In the genomic region with DNA sequence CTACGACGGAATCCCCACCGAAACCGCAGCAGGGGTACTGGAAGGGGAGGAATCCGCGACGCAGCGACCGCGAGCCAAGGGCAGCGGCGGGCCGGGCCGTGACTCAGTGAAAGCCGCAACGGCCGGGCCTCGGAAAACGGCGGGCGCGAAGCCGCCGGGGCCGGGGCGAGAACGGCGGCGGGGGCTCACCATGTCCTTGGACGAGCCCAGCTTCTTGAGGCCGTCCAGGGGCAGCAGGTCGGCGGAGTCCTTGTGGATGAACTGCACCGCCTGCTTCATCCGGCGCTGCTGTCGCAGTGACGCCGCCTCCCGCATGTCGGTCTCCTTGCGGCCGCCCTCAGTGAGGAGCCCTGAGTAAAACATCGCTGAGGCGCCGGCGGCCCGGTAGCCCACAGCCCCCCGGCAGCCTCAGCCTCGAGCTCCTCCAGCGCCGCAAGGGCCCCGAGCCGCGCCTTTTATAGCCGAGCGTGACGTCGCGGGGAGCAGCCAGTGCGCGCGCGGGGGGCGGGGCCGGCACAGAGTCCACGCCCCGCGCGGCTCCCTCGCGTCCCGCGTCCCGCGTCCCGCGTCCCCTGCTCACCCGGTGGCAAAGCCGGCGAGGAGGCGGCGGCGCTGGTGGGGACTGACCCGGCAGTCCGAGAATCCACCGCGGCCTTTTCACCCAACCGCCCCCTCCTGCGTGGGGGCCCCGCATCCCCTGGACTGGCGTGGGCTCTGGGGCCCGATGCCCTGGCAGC, we compare ENCODE assay signal across 8 cellular contexts. TPM values are rescaled to one million over a fixed set of nuclear protein-coding genes. Genes with fewer than 3 reads are reported as not detected.
A peak's percentile ranks its signal among the peaks of the same experiment; 100 is the strongest.
DNase-seq lines count a peak whose midpoint lies in the region; ATAC-seq and TF ChIP-seq lines count a peak whose summit lies in the region.

NRIP3 (minus strand) TSS at position 429 of the 737 bp plus-strand sequence; CDS start at position 363, 66 bp downstream.

- H3K4me3 ChIP-seq in BJ (ENCODE audit: low read depth, low read length) (peak within 1 kb of the TSS; percentile 50), HAP-1 (peak within 1 kb of the TSS; percentile 34)

- CTCF ChIA-PET in BJ (lab: Yijun Ruan, JAX) = interaction anchor here (1.1 to 4.9 kb wide), 3 partner anchors 12 to 503 kb away, joined by 3 to 18 read pairs (median 3); no protein-coding TSS in a partner anchor

- H3K36me3 ChIP-seq in BJ (ENCODE audit: control insufficient read depth, insufficient read depth, low read length) (no peaks in the 10 kb centered on the region), HAP-1 (replicated peaks) (no peaks in the 10 kb centered on the region)

- H3K9me3 Mint-ChIP-seq in endothelial cell (ENCODE audit: unreplicated experiment) = no peaks in the 10 kb centered on the region

- peaks cover 9% of the 10 kb centered on the region for H3K36me3 Mint-ChIP-seq in endothelial cell (ENCODE audit: low read depth, unreplicated experiment)

- no peak for ATAC-seq in HG03095 (IDR thresholded peaks at IDR 0.05; ENCODE audit: unreplicated experiment)

- POLR2A ChIA-PET in BJ (lab: Charles Lee) = interaction anchor here (0.6 to 0.7 kb wide), 2 partner anchors 24 to 486 kb away, joined by 3 read pairs; no protein-coding TSS in a partner anchor

- TF ChIP-seq CTCF in BJ (IDR thresholded peaks at IDR 0.05; ENCODE audit: insufficient read depth, low read depth, low read length) (no peak), endothelial cell (IDR thresholded peaks at IDR 0.05; ENCODE audit: unreplicated experiment) (no peak)

- peak within 1 kb of the TSS; percentile 85 for H3K4me3 Mint-ChIP-seq in endothelial cell (ENCODE audit: unreplicated experiment)

- H3K9me3 ChIP-seq in HAP-1 = no peaks in the 10 kb centered on the region

- in situ Hi-C loops in HAP-1 (cut with MboI; ENCODE audit: low sequenced_read_pairs) = no loop called here

- peaks cover 7% of the 10 kb centered on the region for H3K27me3 ChIP-seq in BJ (ENCODE audit: control insufficient read depth, insufficient read depth, low read length)
- peaks cover 10% of the 10 kb centered on the region for H3K27me3 ChIP-seq in HAP-1 (ENCODE audit: low read depth)

- DNase-seq in BJ (ENCODE audit: low read depth) = no peak
- peak; percentile 16 to 84 for DNase-seq in HAP-1 (ENCODE audit: low spot score in 2 of 2)
- peak; percentile 55 for DNase-seq in NCI-H526 treated with DMSO at 0.1 percent for 48 hours (lab: John Stamatoyannopoulos, UW)
- peak; percentile 83 for DNase-seq in activated CD8-positive, alpha-beta memory T cell treated with anti-CD3 and anti-CD28 coated beads, Interleukin-2, amount 50 U/mL, for 48 hours
- peak; percentile 52 for DNase-seq in endothelial cell (ENCODE audit: low spot score)
- peak; percentile 32 for DNase-seq in midbrain (lab: John Stamatoyannopoulos, UW)
- DNase-seq in stimulated activated CD8-positive, alpha-beta memory T cell treated with anti-CD3 and anti-CD28 coated beads, Interleukin-15, amount 100 ng/mL, for 1 hour (ENCODE audit: low read depth) = peak; percentile 50

- H3K27ac Mint-ChIP-seq in endothelial cell (ENCODE audit: unreplicated experiment) = peak within 1 kb of the TSS; percentile 2

- H3K4me1 ChIP-seq in HAP-1 = peaks cover 10% of the 10 kb centered on the region

- peaks cover 18% of the 10 kb centered on the region for H3K27me3 Mint-ChIP-seq in endothelial cell (ENCODE audit: unreplicated experiment)

- H3K4me1 Mint-ChIP-seq in endothelial cell (ENCODE audit: unreplicated experiment) = peaks cover 15% of the 10 kb centered on the region

RNA-seq across cellular contexts. Expression of gene NRIP3, which starts in this region (rescaled TPM):
- polyA plus RNA-seq in BJ (2011; rRNA removed) = 4.7 and 7.1 TPM in 2 replicates
- polyA minus RNA-seq in BJ (2011; rRNA and poly(A)+ RNA removed) = 5.5 and 5.9 TPM in 2 replicates
- total RNA-seq in endothelial cell (ENCODE audit: unreplicated experiment) = 1.4 TPM
